ENCODE assay signal across 31 cellular contexts in the genomic region with DNA sequence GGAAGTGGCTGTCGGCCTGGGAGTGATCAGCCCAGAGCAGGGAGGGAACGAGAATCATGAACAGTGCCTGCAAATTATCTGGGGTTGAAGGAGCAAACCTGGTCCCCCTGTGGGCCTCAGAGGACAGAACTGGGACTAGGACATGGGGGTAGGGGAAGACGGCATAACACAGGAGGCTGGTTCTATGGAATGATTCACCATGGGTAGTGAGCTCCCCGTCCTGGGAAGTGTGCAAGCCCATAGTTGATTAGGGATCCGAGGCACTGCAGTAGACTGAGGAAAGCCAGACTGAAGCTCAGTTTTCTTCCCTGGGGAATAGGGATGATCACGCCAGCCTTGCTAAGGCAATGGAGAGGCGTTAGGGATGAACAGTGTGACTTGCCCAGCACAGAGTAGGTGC. TPM values are rescaled to one million over a fixed set of nuclear protein-coding genes. Genes with fewer than 3 reads are reported as not detected.
DNase-seq lines count a peak whose midpoint lies in the region; ATAC-seq and TF ChIP-seq lines count a peak whose summit lies in the region.
"Had no signal": no experiment of that assay in that cellular context is flagged by ENCODE, and none has a peak within 500 bp of the region (broad histone marks: within the 10 kb centered on the region; RNA-seq: fewer than 3 reads in every experiment).

No MANE protein-coding gene starts in this region.

- no peaks in the 10 kb centered on the region for H3K36me3 Mint-ChIP-seq in neural progenitor cell
- no peaks in the 10 kb centered on the region for H3K36me3 Mint-ChIP-seq in stimulated activated naive B cell treated with anti-CD40 and anti-IgM and Interleukin-4, amounts not matched to agents 10 μg/mL and 1 μg/mL and 100 μg/mL, for 72 hours
- no peaks in the 10 kb centered on the region for H3K36me3 Mint-ChIP-seq in CD14-positive monocyte
- H3K36me3 Mint-ChIP-seq in activated CD4-positive, alpha-beta T cell treated with anti-CD3 and anti-CD28 coated beads for 36 hours (ENCODE audit: low read depth), result no peaks in the 10 kb centered on the region

- no peak for ATAC-seq in Right ventricle myocardium superior (ENCODE audit: poor library complexity)
- no peak for ATAC-seq in stimulated activated naive B cell treated with anti-CD40 and anti-IgM and Interleukin-4, amounts not matched to agents 10 μg/mL and 1 μg/mL and 100 μg/mL, for 72 hours (replicated peaks)
- no peak for ATAC-seq in activated CD4-positive, alpha-beta T cell treated with anti-CD3 and anti-CD28 coated beads for 36 hours
- ATAC-seq: GM12878, Right ventricle myocardium inferior had no signal

- H3K9me3 ChIP-seq in left ventricle myocardium inferior (replicated peaks), result peaks cover 4% of the 10 kb centered on the region
- H3K9me3 ChIP-seq in HEK293 (ENCODE audit: control insufficient read depth, insufficient read depth, low read depth, low read length), result no peaks in the 10 kb centered on the region
- H3K9me3 ChIP-seq in neural progenitor cell (ENCODE audit: low read depth), result no peaks in the 10 kb centered on the region
- H3K9me3 ChIP-seq: BLaER1, SJSA1 had no signal

- TF ChIP-seq CTCF in left ventricle myocardium inferior (IDR thresholded peaks at IDR 0.05; ENCODE audit: borderline replicate concordance), result no peak
- no peak for TF ChIP-seq CTCF in HEK293 (tag by site-specific recombination; IDR thresholded peaks at IDR 0.05)
- no peak for TF ChIP-seq CTCF in neural progenitor cell (IDR thresholded peaks at IDR 0.05)
- no peak for TF ChIP-seq CTCF in CD14-positive monocyte (IDR thresholded peaks at IDR 0.05)

- H3K36me3 ChIP-seq in left ventricle myocardium inferior, result no peaks in the 10 kb centered on the region
- H3K36me3 ChIP-seq in HEK293 (ENCODE audit: control insufficient read depth in 2 of 2, insufficient read depth in 1 of 2, low read length in 2 of 2), result no peaks in the 10 kb centered on the region
- no peaks in the 10 kb centered on the region for H3K36me3 ChIP-seq in neural progenitor cell
- H3K36me3 ChIP-seq: BLaER1, SJSA1 had no signal

- H3K27me3 ChIP-seq in left ventricle myocardium inferior (ENCODE audit: low read depth) (peaks cover 42% of the 10 kb centered on the region), neural progenitor cell (peaks cover 38% of the 10 kb centered on the region)
- H3K27me3 ChIP-seq: BLaER1 had no signal

- no peaks in the 10 kb centered on the region for H3K79me2 ChIP-seq in neural progenitor cell (ENCODE audit: low read depth)

- POLR2A ChIA-PET in HEK293 (lab: Yijun Ruan, JAX), result no interaction called here
- POLR2A ChIA-PET in activated CD4-positive, alpha-beta T cell treated with anti-CD3 and anti-CD28 coated beads for 36 hours (lab: Charles Lee), result no interaction called here

- H2AFZ ChIP-seq in neural progenitor cell (replicated peaks), result no peak overlapping the region
- H2AFZ ChIP-seq: GM23248, PC-9 had no signal

- H3K27ac ChIP-seq in left ventricle myocardium inferior (replicated peaks), result no peak overlapping the region
- no peak overlapping the region for H3K27ac ChIP-seq in HEK293 (ENCODE audit: extremely low read depth, low read depth, low read length)
- no peak overlapping the region for H3K27ac ChIP-seq in neural progenitor cell
- H3K27ac ChIP-seq: BLaER1, GM23248, PC-9, SJSA1 had no signal

- intact Hi-C loops in Right ventricle myocardium superior (cut with DNase I), result no loop called here
- intact Hi-C loops in left ventricle myocardium inferior (cut with micrococcal nuclease), result no loop called here
- intact Hi-C loops in CD14-positive monocyte (cut with micrococcal nuclease), result no loop called here
- intact Hi-C loops in activated CD4-positive, alpha-beta T cell treated with anti-CD3 and anti-CD28 coated beads for 36 hours (cut with DNase I, micrococcal nuclease), result no loop called here

- peak overlapping the region; percentile 50 for H3K27ac Mint-ChIP-seq in neural progenitor cell
- peak overlapping the region; percentile 31 for H3K27ac Mint-ChIP-seq in stimulated activated naive B cell treated with anti-CD40 and anti-IgM and Interleukin-4, amounts not matched to agents 10 μg/mL and 1 μg/mL and 100 μg/mL, for 72 hours
- H3K27ac Mint-ChIP-seq in CD14-positive monocyte, result no peak overlapping the region
- H3K27ac Mint-ChIP-seq in activated CD4-positive, alpha-beta T cell treated with anti-CD3 and anti-CD28 coated beads for 36 hours, result no peak overlapping the region
- H3K27ac Mint-ChIP-seq: CD4-positive, alpha-beta T cell; HFFc6 had no signal

- H4K20me1 ChIP-seq in neural progenitor cell (ENCODE audit: low read depth), result peaks cover 3% of the 10 kb centered on the region
- H4K20me1 ChIP-seq: BLaER1 had no signal

- H3K4me1 Mint-ChIP-seq in neural progenitor cell, result peaks cover 5% of the 10 kb centered on the region
- peaks cover 3 to 7% of the 10 kb centered on the region in 2 donors for H3K4me1 Mint-ChIP-seq in stimulated activated naive B cell treated with anti-CD40 and anti-IgM and Interleukin-4, amounts not matched to agents 10 μg/mL and 1 μg/mL and 100 μg/mL, for 72 hours
- H3K4me1 Mint-ChIP-seq in CD14-positive monocyte, result peaks cover 2% of the 10 kb centered on the region
- H3K4me1 Mint-ChIP-seq in activated CD4-positive, alpha-beta T cell treated with anti-CD3 and anti-CD28 coated beads for 36 hours, result no peaks in the 10 kb centered on the region

- H3K4me3 Mint-ChIP-seq in neural progenitor cell, result peak overlapping the region; percentile 2
- no peak overlapping the region for H3K4me3 Mint-ChIP-seq in stimulated activated naive B cell treated with anti-CD40 and anti-IgM and Interleukin-4, amounts not matched to agents 10 μg/mL and 1 μg/mL and 100 μg/mL, for 72 hours
- no peak overlapping the region for H3K4me3 Mint-ChIP-seq in CD14-positive monocyte
- H3K4me3 Mint-ChIP-seq in activated CD4-positive, alpha-beta T cell treated with anti-CD3 and anti-CD28 coated beads for 36 hours, result no peak overlapping the region
- H3K4me3 Mint-ChIP-seq: CD4-positive, alpha-beta T cell; HFFc6 had no signal

- H3K4me3 ChIP-seq in left ventricle myocardium inferior (no peak overlapping the region), HEK293 (ENCODE audit: low read depth, low read length) (no peak overlapping the region), neural progenitor cell (no peak overlapping the region)
- H3K4me3 ChIP-seq: BLaER1, GM12878, GM23248, K562, PC-9, SJSA1 had no signal

- H3K9ac ChIP-seq in neural progenitor cell, result no peak overlapping the region
- H3K9ac ChIP-seq: BLaER1, GM23248 had no signal

- H3K27me3 Mint-ChIP-seq in neural progenitor cell (ENCODE audit: insufficient read depth, low read depth) (peaks cover 26% of the 10 kb centered on the region), CD14-positive monocyte (ENCODE audit: low read depth in 3 of 3) (peaks cover 25 to 41% (median 37%) of the 10 kb centered on the region in 3 donors)
- H3K27me3 Mint-ChIP-seq in stimulated activated naive B cell treated with anti-CD40 and anti-IgM and Interleukin-4, amounts not matched to agents 10 μg/mL and 1 μg/mL and 100 μg/mL, for 72 hours, result peaks cover 21 to 51% of the 10 kb centered on the region in 2 donors
- H3K27me3 Mint-ChIP-seq in activated CD4-positive, alpha-beta T cell treated with anti-CD3 and anti-CD28 coated beads for 36 hours, result peaks cover 18% of the 10 kb centered on the region

- H3K9me3 Mint-ChIP-seq in neural progenitor cell, result no peaks in the 10 kb centered on the region
- peaks cover 0 to 4% of the 10 kb centered on the region in 2 donors for H3K9me3 Mint-ChIP-seq in stimulated activated naive B cell treated with anti-CD40 and anti-IgM and Interleukin-4, amounts not matched to agents 10 μg/mL and 1 μg/mL and 100 μg/mL, for 72 hours
- peaks cover 0 to 6% (median 2%) of the 10 kb centered on the region in 7 donors for H3K9me3 Mint-ChIP-seq in CD14-positive monocyte
- H3K9me3 Mint-ChIP-seq in activated CD4-positive, alpha-beta T cell treated with anti-CD3 and anti-CD28 coated beads for 36 hours (ENCODE audit: low read depth), result no peaks in the 10 kb centered on the region
- H3K9me3 Mint-ChIP-seq: H9, HFFc6 had no signal

- CTCF ChIA-PET in HEK293 (lab: Yijun Ruan, JAX), result interaction anchor here (0.6 kb wide), 1 partner anchor 77 kb away, joined by 4 read pairs; no protein-coding TSS in a partner anchor
- CTCF ChIA-PET in activated CD4-positive, alpha-beta T cell treated with anti-CD3 and anti-CD28 coated beads for 36 hours (lab: Charles Lee), result no interaction called here

- peaks cover 3% of the 10 kb centered on the region for H3F3A ChIP-seq in neural progenitor cell (ENCODE audit: low read depth)

- H3K4me2 ChIP-seq in neural progenitor cell, result no peak overlapping the region
- H3K4me2 ChIP-seq: BLaER1, PC-9 had no signal

- H3K4me1 ChIP-seq in left ventricle myocardium inferior (peaks cover 11% of the 10 kb centered on the region), HEK293 (ENCODE audit: control insufficient read depth, insufficient read depth, low read length) (no peaks in the 10 kb centered on the region), neural progenitor cell (peaks cover 8% of the 10 kb centered on the region)
- H3K4me1 ChIP-seq: BLaER1, SJSA1 had no signal

- DNase-seq in Right ventricle myocardium superior (peak; percentile 9), left ventricle myocardium inferior (no peak), neural progenitor cell (ENCODE audit: low spot score) (no peak), CD14-positive monocyte (ENCODE audit: low spot score) (no peak), NCI-H1694 (lab: John Stamatoyannopoulos, UW) (no peak)
- DNase-seq in stimulated activated naive B cell treated with anti-CD40 and anti-IgM and Interleukin-4, amounts not matched to agents 10 μg/mL and 1 μg/mL and 100 μg/mL, for 72 hours, result no peak
- DNase-seq in activated CD4-positive, alpha-beta T cell treated with anti-CD3 and anti-CD28 coated beads for 36 hours, result no peak
- DNase-seq: CD4-positive, alpha-beta T cell; GM23248; HFFc6; Kasumi-1; NCI-H1092 treated with DMSO at 0.1 percent for 48 hours; NCI-H1436; NCI-H1930; NCI-H2107; NCI-H524; NCI-H748 treated with DMSO at 0.1 percent for 48 hours; NK-92 treated with Interleukin-12 subunit alpha and Interleukin-12 subunit beta, amount 100 ng/mL, for 24 hours; PC-9 had no signal

RNA-seq across cellular contexts. Expression of a gene that starts 5.6 kb away (rescaled TPM):
- not detected for total RNA-seq in Right ventricle myocardium superior
- total RNA-seq in left ventricle myocardium inferior, result not detected
- total RNA-seq in neural progenitor cell (ENCODE audit: low replicate concordance), result 0.13 and 0.43 TPM in 2 replicates
- not detected for polyA plus RNA-seq in CD14-positive monocyte
- not detected for total RNA-seq in activated CD4-positive, alpha-beta T cell treated with anti-CD3 and anti-CD28 coated beads for 36 hours
- total RNA-seq: A172; CD4-positive, alpha-beta T cell; G401; GM12878; GM23248; HFFc6; K562; M059J; PC-9; Right ventricle myocardium inferior; RPMI7951; SJSA1 had no signal
- polyA plus RNA-seq: AG04450, GM12878, GM23248, K562 had no signal

RNA-seq across cellular contexts. Expression of a gene that starts 40.6 kb away (rescaled TPM):
- total RNA-seq in Right ventricle myocardium superior (172 TPM), left ventricle myocardium inferior (159 TPM), neural progenitor cell (ENCODE audit: low replicate concordance) (249 and 270 TPM in 2 replicates)
- polyA plus RNA-seq in CD14-positive monocyte, result 100 to 1,000 TPM; 191 to 194 TPM
- 100 to 1,000 TPM; 143 to 164 TPM for total RNA-seq in activated CD4-positive, alpha-beta T cell treated with anti-CD3 and anti-CD28 coated beads for 36 hours

RNA-seq across cellular contexts. Expression of a gene that starts 51.4 kb away (rescaled TPM):
- total RNA-seq in Right ventricle myocardium superior, result not detected
- not detected for total RNA-seq in left ventricle myocardium inferior
- total RNA-seq in neural progenitor cell (ENCODE audit: low replicate concordance), result 1.0 and 3.3 TPM in 2 replicates
- polyA plus RNA-seq in CD14-positive monocyte, result not detected
- not detected for total RNA-seq in activated CD4-positive, alpha-beta T cell treated with anti-CD3 and anti-CD28 coated beads for 36 hours
- total RNA-seq: A172; CD4-positive, alpha-beta T cell; GM23248; HFFc6; Right ventricle myocardium inferior; RPMI7951; SJSA1 had no signal
- polyA plus RNA-seq: AG04450, GM23248 had no signal

Comparison
In these comparisons a context has a peak if more than half of its experiments do, and no peak if none do; other contexts are left out.
1. H3K27ac Mint-ChIP-seq: peak in neural progenitor cell (single experiment) and stimulated activated naive B cell treated with anti-CD40 and anti-IgM and Interleukin-4, amounts not matched to agents 10 μg/mL and 1 μg/mL and 100 μg/mL, for 72 hours (single experiment); none in CD14-positive monocyte (0 of 7) and activated CD4-positive, alpha-beta T cell treated with anti-CD3 and anti-CD28 coated beads for 36 hours (single experiment).